Comparison of ENCODE assay signal across 1 cellular context in the genomic region with DNA sequence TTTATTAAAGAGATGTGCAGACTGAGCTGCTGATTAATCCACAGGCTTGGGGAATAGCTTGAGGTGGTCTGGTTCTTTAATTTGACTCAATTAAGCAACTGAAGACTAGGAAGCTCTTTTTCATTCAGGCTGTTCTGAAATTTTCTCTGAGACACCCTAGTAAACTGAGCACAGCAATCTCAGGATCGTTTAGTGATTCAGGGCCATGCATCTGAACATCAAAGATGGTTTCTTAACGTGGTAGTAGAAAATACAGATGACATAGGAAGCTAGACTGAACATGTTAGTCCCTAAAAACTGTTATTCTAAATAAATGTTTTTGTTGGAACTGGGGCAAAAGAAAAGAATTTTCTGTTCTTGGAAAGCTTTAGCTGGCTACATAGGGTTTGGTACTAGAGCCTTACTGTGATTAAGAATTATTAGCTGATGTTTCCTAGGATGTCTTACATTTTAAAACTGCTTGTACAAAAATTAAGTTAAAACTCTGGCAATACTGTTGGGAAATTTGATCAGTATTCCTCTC.
TF ChIP-seq lines count a peak whose summit lies in the region.

No MANE protein-coding gene starts in this region.

TF ChIP-seq in HCT116, 20 proteins besides CTCF, POLR2A, EP300 and RAD21 (continued from another document):
- TF ChIP-seq, protein P1, sequence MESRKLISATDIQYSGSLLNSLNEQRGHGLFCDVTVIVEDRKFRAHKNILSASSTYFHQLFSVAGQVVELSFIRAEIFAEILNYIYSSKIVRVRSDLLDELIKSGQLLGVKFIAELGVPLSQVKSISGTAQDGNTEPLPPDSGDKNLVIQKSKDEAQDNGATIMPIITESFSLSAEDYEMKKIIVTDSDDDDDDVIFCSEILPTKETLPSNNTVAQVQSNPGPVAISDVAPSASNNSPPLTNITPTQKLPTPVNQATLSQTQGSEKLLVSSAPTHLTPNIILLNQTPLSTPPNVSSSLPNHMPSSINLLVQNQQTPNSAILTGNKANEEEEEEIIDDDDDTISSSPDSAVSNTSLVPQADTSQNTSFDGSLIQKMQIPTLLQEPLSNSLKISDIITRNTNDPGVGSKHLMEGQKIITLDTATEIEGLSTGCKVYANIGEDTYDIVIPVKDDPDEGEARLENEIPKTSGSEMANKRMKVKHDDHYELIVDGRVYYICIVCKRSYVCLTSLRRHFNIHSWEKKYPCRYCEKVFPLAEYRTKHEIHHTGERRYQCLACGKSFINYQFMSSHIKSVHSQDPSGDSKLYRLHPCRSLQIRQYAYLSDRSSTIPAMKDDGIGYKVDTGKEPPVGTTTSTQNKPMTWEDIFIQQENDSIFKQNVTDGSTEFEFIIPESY (IDR thresholded peaks at IDR 0.05; ENCODE audit: extremely low read depth, insufficient replicate concordance, low read length): no peak
- TF ChIP-seq SRF (IDR thresholded peaks at IDR 0.05; ENCODE audit: low read depth) (no peak), JUND (IDR thresholded peaks at IDR 0.05) (no peak), TCF7L2 (IDR thresholded peaks at IDR 0.05; ENCODE audit: borderline replicate concordance, extremely low read depth, insufficient read depth, insufficient read length) (no peak), EZH2phosphoT487 (IDR thresholded peaks at IDR 0.05; ENCODE audit: borderline replicate concordance) (no peak)
